Comparison of ENCODE assay signal across 8 cellular contexts in genomic region chr7:73577627-73578341, GRCh38. TPM values are rescaled to one million over a fixed set of nuclear protein-coding genes. Genes with fewer than 3 reads are reported as not detected.
A peak's percentile ranks its signal among the peaks of the same experiment; 100 is the strongest.
DNase-seq lines count a peak whose midpoint lies in the region; ATAC-seq and TF ChIP-seq lines count a peak whose summit lies in the region.

No MANE protein-coding gene starts in this region.

- peaks cover 31% of the 10 kb centered on the region for H4K20me1 ChIP-seq in SK-N-SH (ENCODE audit: insufficient read depth)

- peak overlapping the region; percentile 87 for H3K4me3 Mint-ChIP-seq in osteocyte (ENCODE audit: unreplicated experiment)

- CTCF ChIA-PET in SK-N-SH (lab: Yijun Ruan, JAX): interaction anchor here (0.6 to 2.4 kb wide), 4 partner anchors 11 to 148 kb away, joined by 3 to 11 read pairs (median 4); partner anchors contain the start of gene VPS37D

- WGBS in SK-N-SH (ENCODE audit: low lambda C conversion rate): 17% methylated on average over 23 of the region's 32 CpGs

- peak overlapping the region; percentile 77 for H2AFZ ChIP-seq in SK-N-SH (ENCODE audit: low read depth)

- H3F3A ChIP-seq in SK-N-SH (replicated peaks; ENCODE audit: insufficient read depth): peaks cover 16% of the 10 kb centered on the region

- peaks cover 27% of the 10 kb centered on the region for H3K4me1 Mint-ChIP-seq in osteocyte (ENCODE audit: unreplicated experiment)

- H3K4me3 ChIP-seq in SK-N-SH (ENCODE audit: low read depth in 2 of 2, low read length in 1 of 2): peak overlapping the region; percentile 63 to 100

- TF ChIP-seq CTCF in SK-N-SH (IDR thresholded peaks at IDR 0.05): no peak
- TF ChIP-seq CTCF in osteocyte (IDR thresholded peaks at IDR 0.05): no peak

- no peak for TF ChIP-seq RAD21 in SK-N-SH (IDR thresholded peaks at IDR 0.05; ENCODE audit: low read length)

- peaks cover 6 to 10% of the 10 kb centered on the region in 2 experiments; a peak in 3 of 4 replicates for H3K4me1 ChIP-seq in SK-N-SH (ENCODE audit: control insufficient read depth in 1 of 2, insufficient read depth in 2 of 2, low read depth in 1 of 2, low read length in 1 of 2)

- H3K9ac ChIP-seq in SK-N-SH: peak overlapping the region; percentile 96

- TF ChIP-seq EP300 in SK-N-SH (IDR thresholded peaks at IDR 0.05; ENCODE audit: borderline replicate concordance in 1 of 2, low read depth in 1 of 2, low read length in 1 of 2): no peak

- POLR2A ChIA-PET in SK-N-SH (lab: Yijun Ruan, JAX): interaction anchor here (0.6 to 1.3 kb wide), 7 partner anchors 10 to 142 kb away, joined by 3 to 8 read pairs (median 4); partner anchors contain the start of gene STX1A

- no peaks in the 10 kb centered on the region for H3K27me3 Mint-ChIP-seq in osteocyte (ENCODE audit: unreplicated experiment)

- no peaks in the 10 kb centered on the region for H3K9me3 ChIP-seq in SK-N-SH

- H3K27me3 ChIP-seq in SK-N-SH (ENCODE audit: insufficient read depth): no peaks in the 10 kb centered on the region

- peak overlapping the region; percentile 98 for H3K27ac Mint-ChIP-seq in osteocyte (ENCODE audit: unreplicated experiment)

- H3K36me3 Mint-ChIP-seq in osteocyte (ENCODE audit: unreplicated experiment): peaks cover 10% of the 10 kb centered on the region

- peak; percentile 7 for ATAC-seq in GM18520 (IDR thresholded peaks at IDR 0.05; ENCODE audit: unreplicated experiment)
- peak; percentile 27 for ATAC-seq in HG02852 (IDR thresholded peaks at IDR 0.05; ENCODE audit: unreplicated experiment)
- ATAC-seq in GM21786 (IDR thresholded peaks at IDR 0.05; ENCODE audit: unreplicated experiment): no peak

- H3K79me2 ChIP-seq in SK-N-SH (ENCODE audit: insufficient read depth): peaks cover 54% of the 10 kb centered on the region

- no peaks in the 10 kb centered on the region for H3K9me3 Mint-ChIP-seq in osteocyte (ENCODE audit: unreplicated experiment)

- peak overlapping the region; percentile 67 to 89 for H3K27ac ChIP-seq in SK-N-SH (ENCODE audit: low read depth in 2 of 2, low read length in 1 of 2)

- no peaks in the 10 kb centered on the region for H3K9me2 ChIP-seq in SK-N-SH

- no peak for DNase-seq in SK-N-SH
- DNase-seq in fibroblast of gingiva (ENCODE audit: low read depth): peak; percentile 19
- DNase-seq in osteocyte (ENCODE audit: extremely low spot score, unreplicated experiment): no peak
- DNase-seq in NCI-H226: no peak
- DNase-seq in NCI-H524 (lab: John Stamatoyannopoulos, UW): no peak

- H3K4me2 ChIP-seq in SK-N-SH: peak overlapping the region; percentile 93

- peaks cover 20 to 39% of the 10 kb centered on the region in 2 experiments for H3K36me3 ChIP-seq in SK-N-SH (replicated peaks in 1 of 2; ENCODE audit: control insufficient read depth in 1 of 2, insufficient read depth in 2 of 2, low read length in 1 of 2)

TF ChIP-seq in SK-N-SH, 30 proteins besides CTCF, POLR2A, EP300 and RAD21:
- no peak for TF ChIP-seq REST (IDR thresholded peaks at IDR 0.05; ENCODE audit: low read depth, low read length)
- TF ChIP-seq NFIC (IDR thresholded peaks at IDR 0.05; ENCODE audit: borderline replicate concordance): no peak
- no peak for TF ChIP-seq YY1 (IDR thresholded peaks at IDR 0.05; ENCODE audit: low read depth)
- TF ChIP-seq FOXJ3 (CRISPR knock-in tag; IDR thresholded peaks at IDR 0.05): no peak
- no peak for TF ChIP-seq GATA2 (CRISPR knock-in tag; IDR thresholded peaks at IDR 0.05)
- no peak for TF ChIP-seq CHD2 (IDR thresholded peaks at IDR 0.05; ENCODE audit: low read length, partially characterized antibody)

RNA-seq across cellular contexts. Expression of gene TBL2, which starts 0.6 kb away (rescaled TPM):
- 45.5 and 63.6 TPM in 2 replicates for polyA plus RNA-seq in SK-N-SH (2012; rRNA removed)
- 21.7 and 40.1 TPM in 2 replicates for polyA plus RNA-seq in SK-N-SH (2012; cell fraction: cytosol; rRNA removed)
- 59.0 and 76.7 TPM in 2 replicates for polyA plus RNA-seq in SK-N-SH (2012; cell fraction: nucleus; rRNA removed)
- 47.7 and 48.0 TPM in 2 replicates for total RNA-seq in osteocyte

RNA-seq across cellular contexts. Expression of gene BCL7B, which starts 20.3 kb away (rescaled TPM):
- polyA plus RNA-seq in SK-N-SH (2012; rRNA removed): 107 and 114 TPM in 2 replicates
- polyA plus RNA-seq in SK-N-SH (2012; cell fraction: cytosol; rRNA removed): 89.6 and 97.3 TPM in 2 replicates
- polyA plus RNA-seq in SK-N-SH (2012; cell fraction: nucleus; rRNA removed): 64.0 and 86.4 TPM in 2 replicates
- total RNA-seq in osteocyte: 37.4 and 41.8 TPM in 2 replicates

RNA-seq across cellular contexts. Expression of gene MLXIPL, which starts 46.5 kb away (rescaled TPM):
- 0.21 and 0.32 TPM in 2 replicates for polyA plus RNA-seq in SK-N-SH (2012; rRNA removed)
- 0.03 and 0.05 TPM in 2 replicates for polyA plus RNA-seq in SK-N-SH (2012; cell fraction: cytosol; rRNA removed)
- polyA plus RNA-seq in SK-N-SH (2012; cell fraction: nucleus; rRNA removed): 1.3 and 1.8 TPM in 2 replicates
- 0.43 TPM in 1 of 2 replicates, not detected in the other for total RNA-seq in osteocyte

RNA-seq across cellular contexts. Expression of gene BAZ1B, which starts 55.7 kb away (rescaled TPM):
- polyA plus RNA-seq in SK-N-SH (2012; rRNA removed): 19.7 and 20.9 TPM in 2 replicates
- polyA plus RNA-seq in SK-N-SH (2012; cell fraction: cytosol; rRNA removed): 27.7 and 28.8 TPM in 2 replicates
- 22.7 and 29.4 TPM in 2 replicates for polyA plus RNA-seq in SK-N-SH (2012; cell fraction: nucleus; rRNA removed)
- total RNA-seq in osteocyte: 80.7 and 86.6 TPM in 2 replicates
